Comparison of ENCODE assay signal across 18 cellular contexts in genomic region chr1:12021616-12022015, GRCh38. TPM values are rescaled to one million over a fixed set of nuclear protein-coding genes. Genes with fewer than 3 reads are reported as not detected.
"Had no signal": no experiment of that assay in that cellular context is flagged by ENCODE, and none has a peak within 500 bp of the region (broad histone marks: within the 10 kb centered on the region; RNA-seq: fewer than 3 reads in every experiment).

No MANE protein-coding gene starts in this region.

- H3K4me1 Mint-ChIP-seq: activated T-helper 17 cell treated with anti-CD3 and anti-CD28 coated beads, Interleukin-2, amount 50 U/mL, for 72 hours had no signal

- H3K4me3 ChIP-seq: esophagus squamous epithelium, thyroid gland had no signal

- H3K27ac ChIP-seq: esophagus squamous epithelium, thyroid gland had no signal

- H3K27ac Mint-ChIP-seq: activated B cell treated with CpG ODN at 0.5 μM for 24 hours; activated naive CD4-positive, alpha-beta T cell treated with anti-CD3 and anti-CD28 coated beads for 36 hours; activated naive CD8-positive, alpha-beta T cell treated with anti-CD3 and anti-CD28 coated beads, Interleukin-2, amount 50 U/mL, for 24 hours; activated T-helper 17 cell treated with anti-CD3 and anti-CD28 coated beads, Interleukin-2, amount 50 U/mL, for 72 hours; natural killer cell treated with Interleukin-12 subunit alpha and Interleukin-12 subunit beta and Interleukin-15 and Interleukin-18, amount 100 ng/mL, for 72 hours; stimulated activated memory B cell treated with anti-CD40 and anti-IgM and Interleukin-4, amounts not matched to agents 10 μg/mL and 1 μg/mL and 100 μg/mL, for 72 hours; T-helper 1 cell treated with Interleukin-12 subunit alpha and Interleukin-12 subunit beta and Interleukin-4 antibody, amounts not matched to agents 30 μg/mL and 1 μg/mL, for 36 hours had no signal

- H3K9me3 Mint-ChIP-seq: activated B cell treated with CpG ODN at 0.5 μM for 24 hours; activated naive CD4-positive, alpha-beta T cell treated with anti-CD3 and anti-CD28 coated beads for 36 hours; activated naive CD8-positive, alpha-beta T cell treated with anti-CD3 and anti-CD28 coated beads, Interleukin-2, amount 50 U/mL, for 24 hours; activated T-helper 17 cell treated with anti-CD3 and anti-CD28 coated beads, Interleukin-2, amount 50 U/mL, for 72 hours; natural killer cell treated with Interleukin-12 subunit alpha and Interleukin-12 subunit beta and Interleukin-15 and Interleukin-18, amount 100 ng/mL, for 72 hours; stimulated activated memory B cell treated with anti-CD40 and anti-IgM and Interleukin-4, amounts not matched to agents 10 μg/mL and 1 μg/mL and 100 μg/mL, for 72 hours; T-helper 1 cell treated with Interleukin-12 subunit alpha and Interleukin-12 subunit beta and Interleukin-4 antibody, amounts not matched to agents 30 μg/mL and 1 μg/mL, for 36 hours had no signal

- H3K4me3 Mint-ChIP-seq: activated B cell treated with CpG ODN at 0.5 μM for 24 hours; activated naive CD4-positive, alpha-beta T cell treated with anti-CD3 and anti-CD28 coated beads for 36 hours; natural killer cell treated with Interleukin-12 subunit alpha and Interleukin-12 subunit beta and Interleukin-15 and Interleukin-18, amount 100 ng/mL, for 72 hours; T-helper 1 cell treated with Interleukin-12 subunit alpha and Interleukin-12 subunit beta and Interleukin-4 antibody, amounts not matched to agents 30 μg/mL and 1 μg/mL, for 36 hours had no signal

- DNase-seq: activated B cell treated with CpG ODN at 0.5 μM for 24 hours; activated CD4-positive, alpha-beta T cell treated with anti-CD3 and anti-CD28 coated beads for 48 hours; activated naive CD4-positive, alpha-beta T cell treated with anti-CD3 and anti-CD28 coated beads for 36 hours; activated naive CD8-positive, alpha-beta T cell treated with anti-CD3 and anti-CD28 coated beads, Interleukin-2, amount 50 U/mL, for 24 hours; aorta; cortex of kidney; effector CD4-positive, alpha-beta T cell; esophagus squamous epithelium; hippocampal formation; kidney; left ventricle myocardium superior; mesenchymal stem cell; thyroid gland had no signal

- ATAC-seq: activated naive CD8-positive, alpha-beta T cell treated with anti-CD3 and anti-CD28 coated beads, Interleukin-2, amount 50 U/mL, for 24 hours; activated T-helper 17 cell treated with anti-CD3 and anti-CD28 coated beads, Interleukin-2, amount 50 U/mL, for 72 hours; left ventricle myocardium superior; natural killer cell treated with Interleukin-12 subunit alpha and Interleukin-12 subunit beta and Interleukin-15 and Interleukin-18, amount 100 ng/mL, for 72 hours; stimulated activated memory B cell treated with anti-CD40 and anti-IgM and Interleukin-4, amounts not matched to agents 10 μg/mL and 1 μg/mL and 100 μg/mL, for 72 hours had no signal

- H3K9me3 ChIP-seq: esophagus squamous epithelium, thyroid gland had no signal

- H3K27me3 Mint-ChIP-seq: activated B cell treated with CpG ODN at 0.5 μM for 24 hours; activated naive CD8-positive, alpha-beta T cell treated with anti-CD3 and anti-CD28 coated beads, Interleukin-2, amount 50 U/mL, for 24 hours; activated T-helper 17 cell treated with anti-CD3 and anti-CD28 coated beads, Interleukin-2, amount 50 U/mL, for 72 hours; natural killer cell treated with Interleukin-12 subunit alpha and Interleukin-12 subunit beta and Interleukin-15 and Interleukin-18, amount 100 ng/mL, for 72 hours; stimulated activated memory B cell treated with anti-CD40 and anti-IgM and Interleukin-4, amounts not matched to agents 10 μg/mL and 1 μg/mL and 100 μg/mL, for 72 hours had no signal

- H3K27me3 ChIP-seq: esophagus squamous epithelium, thyroid gland had no signal

RNA-seq across cellular contexts. Expression of gene TNFRSF8, which starts 41.5 kb away (rescaled TPM):
- total RNA-seq: endothelial cell of umbilical vein, thyroid gland had no signal
